In the genomic region with DNA sequence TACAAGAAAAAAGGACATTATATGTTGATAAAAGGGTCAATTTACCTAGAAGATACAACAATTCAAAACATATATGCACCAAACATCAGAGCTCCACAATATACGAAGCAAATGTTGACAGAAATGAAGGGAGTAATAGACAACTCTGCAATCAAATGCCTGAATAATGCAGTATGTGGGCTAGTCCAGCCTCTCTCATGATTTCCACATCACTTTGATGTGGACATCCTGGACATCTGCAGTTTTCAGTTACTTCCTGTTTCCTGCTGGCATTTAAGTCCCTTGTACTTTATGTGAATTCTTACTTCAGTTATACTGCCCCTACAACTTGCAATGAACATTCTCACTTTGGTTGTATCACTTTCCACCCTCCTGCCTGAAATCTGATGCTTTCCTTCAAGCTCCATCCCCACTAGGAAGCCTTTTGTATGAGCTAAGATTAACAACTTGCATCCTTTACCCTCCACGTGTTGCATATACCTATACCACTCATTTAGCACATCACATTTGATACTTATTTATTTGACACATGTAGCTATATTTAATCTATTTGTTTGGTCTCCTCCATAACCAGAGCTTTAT, we compare ENCODE assay signal across 13 cellular contexts. TPM values are rescaled to one million over a fixed set of nuclear protein-coding genes. Genes with fewer than 3 reads are reported as not detected.
DNase-seq lines count a peak whose midpoint lies in the region; TF ChIP-seq lines count a peak whose summit lies in the region.
"Had no signal": no experiment of that assay in that cellular context is flagged by ENCODE, and none has a peak within 500 bp of the region (broad histone marks: within the 10 kb centered on the region; RNA-seq: fewer than 3 reads in every experiment).

No MANE protein-coding gene starts in this region.

- TF ChIP-seq CTCF in hepatocyte (IDR thresholded peaks at IDR 0.05; ENCODE audit: poor library complexity) = no peak

- H3K4me3 ChIP-seq in Karpas-422 (ENCODE audit: low read length) = no peak overlapping the region
- H3K4me3 ChIP-seq in hepatocyte = no peak overlapping the region
- H3K4me3 ChIP-seq: A549, neural progenitor cell had no signal

- H3K9me2 ChIP-seq in Karpas-422 (replicated peaks; ENCODE audit: insufficient read depth, low read length) (no peaks in the 10 kb centered on the region), hepatocyte (replicated peaks; ENCODE audit: insufficient read depth) (no peaks in the 10 kb centered on the region)

- no peaks in the 10 kb centered on the region for H3K79me2 ChIP-seq in Karpas-422 (ENCODE audit: low read length)
- H3K79me2 ChIP-seq in hepatocyte = no peaks in the 10 kb centered on the region

- no peak overlapping the region for H3K9ac ChIP-seq in Karpas-422 (ENCODE audit: low read length)
- H3K9ac ChIP-seq: neural progenitor cell had no signal

- H2AFZ ChIP-seq in Karpas-422 (ENCODE audit: low read length) (no peak overlapping the region), hepatocyte (no peak overlapping the region)
- H2AFZ ChIP-seq: neural progenitor cell had no signal

- WGBS in hepatocyte (ENCODE audit: low lambda C conversion rate, missing lambda C conversion rate) = 76% methylated on average over 2 of the region's 2 CpGs

- no peaks in the 10 kb centered on the region for H3K9me3 ChIP-seq in Karpas-422 (ENCODE audit: low read length)
- H3K9me3 ChIP-seq in hepatocyte (ENCODE audit: low read depth) = no peaks in the 10 kb centered on the region
- H3K9me3 ChIP-seq: A549 had no signal

- H3K27me3 ChIP-seq in Karpas-422 (ENCODE audit: low read length) (no peaks in the 10 kb centered on the region), hepatocyte (no peaks in the 10 kb centered on the region)
- H3K27me3 ChIP-seq: neural progenitor cell had no signal

- H3K4me2 ChIP-seq in Karpas-422 (ENCODE audit: low read depth, low read length, poor library complexity, severe bottlenecking) (no peak overlapping the region), hepatocyte (no peak overlapping the region)
- H3K4me2 ChIP-seq: A549, neural progenitor cell had no signal

- no peaks in the 10 kb centered on the region for H3K36me3 ChIP-seq in Karpas-422 (ENCODE audit: insufficient read depth, low read length)
- H3K36me3 ChIP-seq in hepatocyte (replicated peaks; ENCODE audit: insufficient read depth, low read depth) = no peaks in the 10 kb centered on the region
- H3K36me3 ChIP-seq: neural progenitor cell had no signal

- H3K4me1 ChIP-seq in Karpas-422 (ENCODE audit: low read length) (peaks cover 6% of the 10 kb centered on the region), hepatocyte (ENCODE audit: insufficient read depth) (no peaks in the 10 kb centered on the region)
- H3K4me1 ChIP-seq: A549 had no signal

- DNase-seq in NCI-H510A treated with DMSO at 0.1 percent for 48 hours (lab: John Stamatoyannopoulos, UW) (peak; percentile 3), NCI-H510A (lab: John Stamatoyannopoulos, UW) (no peak), NOMO-1 (lab: John Stamatoyannopoulos, UW; ENCODE audit: unreplicated experiment in 2 of 2) (peak; percentile 67 to 91), dermis blood vessel endothelial cell (peak; percentile 15), GOT3 (lab: John Stamatoyannopoulos, UW) (no peak), Karpas-422 (no peak), hepatocyte (ENCODE audit: low spot score) (no peak), NCI-H2029 treated with DMSO at 0.1 percent for 48 hours (lab: John Stamatoyannopoulos, UW) (no peak)
- DNase-seq: Calu3, NCI-H1694 had no signal

- H3K27ac ChIP-seq in Karpas-422 (ENCODE audit: low read length) = no peak overlapping the region
- no peak overlapping the region for H3K27ac ChIP-seq in hepatocyte
- H3K27ac ChIP-seq: A549, epithelial cell of prostate, neural progenitor cell had no signal

- H4K20me1 ChIP-seq in Karpas-422 (ENCODE audit: insufficient read depth, low read depth, low read length) (no peaks in the 10 kb centered on the region), hepatocyte (ENCODE audit: insufficient read depth, poor library complexity, severe bottlenecking) (no peaks in the 10 kb centered on the region)

RNA-seq across cellular contexts. Expression of a gene that starts 36.7 kb away (rescaled TPM):
- total RNA-seq in dermis blood vessel endothelial cell = 9.9 and 19.9 TPM in 2 replicates
- total RNA-seq in Karpas-422 (2014; rRNA removed; shearing (Covaris generic); ENCODE audit: low replicate concordance) = 4.3 and 6.4 TPM in 2 replicates
- 3.8 and 4.7 TPM in 2 replicates for total RNA-seq in hepatocyte
- polyA plus RNA-seq in hepatocyte = 2.3 and 3.0 TPM in 2 replicates

Comparison
In these comparisons a context has a peak if more than half of its experiments do, and no peak if none do; other contexts are left out.
1. DNase-seq: peak in NCI-H510A treated with DMSO at 0.1 percent for 48 hours (single experiment), NOMO-1 (2 of 2) and dermis blood vessel endothelial cell (single experiment); none in NCI-H510A (single experiment), GOT3 (single experiment), Karpas-422 (single experiment), hepatocyte (single experiment) and NCI-H2029 treated with DMSO at 0.1 percent for 48 hours (single experiment).